13 cellular contexts compared by ENCODE assay signal in the genomic region with DNA sequence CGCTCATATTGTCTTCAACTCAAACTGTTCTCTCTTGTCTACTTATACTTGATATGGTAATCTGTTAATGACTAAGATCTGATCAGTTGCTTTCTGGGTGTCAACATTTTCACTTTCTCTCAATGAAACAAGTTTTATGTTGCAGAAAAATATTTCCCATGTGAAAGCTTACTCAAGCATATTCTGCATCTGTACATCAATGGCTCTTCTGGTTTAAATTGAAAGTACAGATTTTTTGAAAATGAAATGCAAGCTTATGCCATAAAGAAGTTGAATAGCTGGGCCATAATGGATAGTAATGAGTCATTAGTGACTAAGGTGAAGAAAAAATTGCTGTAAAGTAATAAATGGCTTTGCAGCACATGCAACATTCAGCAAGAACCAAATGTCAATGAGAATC.
A peak's percentile ranks its signal among the peaks of the same experiment; 100 is the strongest.
DNase-seq lines count a peak whose midpoint lies in the region; ATAC-seq and TF ChIP-seq lines count a peak whose summit lies in the region.
"Had no signal": no experiment of that assay in that cellular context is flagged by ENCODE, and none has a peak within 500 bp of the region (broad histone marks: within the 10 kb centered on the region; RNA-seq: fewer than 3 reads in every experiment).

No MANE protein-coding gene starts in this region.

- DNase-seq in HPDE6-E6E7 (ENCODE audit: extremely low spot score): peak; percentile 9
- DNase-seq in amniotic epithelial cell (ENCODE audit: low read depth): peak; percentile 5
- DNase-seq in foreskin keratinocyte: peak; percentile 18 to 56
- DNase-seq in NCI-H1436 (lab: John Stamatoyannopoulos, UW): no peak
- DNase-seq in iPS-NIHi11 (ENCODE audit: low spot score): no peak
- DNase-seq: BE2C; CD8-positive, alpha-beta T cell; COR-L47 had no signal

- no peak for TF ChIP-seq CTCF in foreskin keratinocyte (conservative IDR thresholded peaks at IDR 0.05)

- no peaks in the 10 kb centered on the region for H3K4me1 ChIP-seq in foreskin keratinocyte
- H3K4me1 ChIP-seq: A549, HAP-1 had no signal

- ATAC-seq in foreskin keratinocyte: peak; percentile 80
- ATAC-seq in HG02623 (IDR thresholded peaks at IDR 0.05; ENCODE audit: unreplicated experiment): no peak
- ATAC-seq: A549; CD8-positive, alpha-beta T cell; K562 had no signal

- H3K27me3 ChIP-seq in foreskin keratinocyte: no peaks in the 10 kb centered on the region
- H3K27me3 ChIP-seq: BE2C had no signal

- no peak overlapping the region for H3K27ac ChIP-seq in foreskin keratinocyte
- H3K27ac ChIP-seq: A549, C4-2B had no signal

Comparison
In these comparisons a context has a peak if more than half of its experiments do, and no peak if none do; other contexts are left out.
1. DNase-seq: peak in HPDE6-E6E7 (single experiment), amniotic epithelial cell (single experiment) and foreskin keratinocyte (2 of 2); none in NCI-H1436 (single experiment) and iPS-NIHi11 (single experiment).